8 cellular contexts compared by ENCODE assay signal in the genomic region with DNA sequence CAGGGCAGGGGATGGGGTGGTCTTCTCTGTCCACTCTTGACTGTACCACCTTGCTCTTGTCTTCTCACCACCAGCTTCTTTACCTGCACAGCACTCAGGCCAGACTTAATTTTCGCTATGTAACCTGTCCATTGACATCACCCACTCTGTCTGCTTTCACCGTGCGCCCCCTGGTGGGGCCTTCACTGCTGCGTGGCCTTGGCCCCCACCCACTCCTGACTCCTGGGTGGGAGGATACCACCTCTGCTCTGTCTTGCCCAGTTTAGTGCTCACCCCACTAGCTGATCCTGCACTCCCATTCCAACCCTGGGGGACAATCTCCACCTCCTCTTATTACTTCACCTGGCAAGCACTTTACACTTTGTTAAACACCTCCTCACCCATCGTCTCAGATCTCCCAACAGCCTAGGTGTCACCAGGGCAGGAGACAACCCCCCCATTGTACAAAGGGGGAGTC. TPM values are rescaled to one million over a fixed set of nuclear protein-coding genes. Genes with fewer than 3 reads are reported as not detected.
DNase-seq lines count a peak whose midpoint lies in the region; ATAC-seq, FAIRE-seq and TF ChIP-seq lines count a peak whose summit lies in the region.

No MANE protein-coding gene starts in this region.

- intact Hi-C loops in endothelial cell of umbilical vein (cut with micrococcal nuclease), result loop anchor here (1.0 to 10.0 kb wide), 3 partner anchors 29 to 410 kb away; no protein-coding TSS in a partner anchor

- peak overlapping the region in 2 of 10 donors; percentile 1 to 3 for H3K4me3 Mint-ChIP-seq in naive thymus-derived CD8-positive, alpha-beta T cell

- no peak overlapping the region for H3K27ac ChIP-seq in endothelial cell of umbilical vein (ENCODE audit: insufficient read depth, low read depth, low read length)

- peaks cover 2 to 19% (median 13%) of the 10 kb centered on the region in 4 donors for H3K4me1 Mint-ChIP-seq in naive thymus-derived CD8-positive, alpha-beta T cell

- no peaks in the 10 kb centered on the region for H3K36me3 Mint-ChIP-seq in naive thymus-derived CD8-positive, alpha-beta T cell

- H3K9me3 ChIP-seq in endothelial cell of umbilical vein (replicated peaks; ENCODE audit: control insufficient read depth, insufficient read depth, low read length), result no peaks in the 10 kb centered on the region

- peak; percentile 77 to 89 for TF ChIP-seq CTCF in endothelial cell of umbilical vein (IDR thresholded peaks at IDR 0.05; ENCODE audit: extremely low read depth in 1 of 2, insufficient read depth in 1 of 2, low read depth in 1 of 2, low read length in 2 of 2)

- H3K27ac Mint-ChIP-seq in naive thymus-derived CD8-positive, alpha-beta T cell, result peak overlapping the region in 1 of 10 donors; percentile 10

- no peaks in the 10 kb centered on the region for H3K36me3 ChIP-seq in endothelial cell of umbilical vein (ENCODE audit: control insufficient read depth in 2 of 2, extremely low read depth in 1 of 2, insufficient read depth in 2 of 2, low read length in 2 of 2)

- no peaks in the 10 kb centered on the region for H3K9me3 Mint-ChIP-seq in naive thymus-derived CD8-positive, alpha-beta T cell

- peak; percentile 89 for FAIRE-seq in GM12892 (lab: Jason Lieb, UNC)
- FAIRE-seq in endothelial cell of umbilical vein (lab: Jason Lieb, UNC), result peak; percentile 54

- no peak overlapping the region for H3K9ac ChIP-seq in endothelial cell of umbilical vein (replicated peaks; ENCODE audit: extremely low read depth, insufficient read depth, low read length)

- H3K27me3 Mint-ChIP-seq in naive thymus-derived CD8-positive, alpha-beta T cell, result peaks cover 18 to 81% (median 43%) of the 10 kb centered on the region in 5 donors

- no peak overlapping the region for H3K4me2 ChIP-seq in endothelial cell of umbilical vein (ENCODE audit: insufficient read depth, low read length)

- peak; percentile 69 for DNase-seq in GM12892 (ENCODE audit: insufficient read length)
- DNase-seq in NCI-H526 (lab: John Stamatoyannopoulos, UW), result peak; percentile 11 to 74
- peak; percentile 92 for DNase-seq in activated CD8-positive, alpha-beta memory T cell treated with anti-CD3 and anti-CD28 coated beads for 24 hours
- DNase-seq in endothelial cell of umbilical vein (ENCODE audit: low read depth, low spot score), result peak; percentile 56
- DNase-seq in naive thymus-derived CD8-positive, alpha-beta T cell, result peak; percentile 59 to 88 (median 78)
- peak; percentile 71 for DNase-seq in stimulated activated naive CD4-positive, alpha-beta T cell treated with Interleukin-2 at 50 U/mL for 16 hours (lab: John Stamatoyannopoulos, UW)
- DNase-seq in NCI-H1105 (lab: John Stamatoyannopoulos, UW), result no peak

- dilution Hi-C loops in endothelial cell of umbilical vein (cut with MboI; ENCODE audit: extremely low pct_ligation_motif_present, low sequenced_read_pairs), result no loop called here

- no TSS peak for BruUV-seq in endothelial cell of umbilical vein (replicated peaks; lab: Mats Ljungman, UMichigan)

- H3K9me1 ChIP-seq in endothelial cell of umbilical vein (replicated peaks; ENCODE audit: control insufficient read depth, extremely low read depth, insufficient read depth, low read length), result no peaks in the 10 kb centered on the region

- no peaks in the 10 kb centered on the region for H4K20me1 ChIP-seq in endothelial cell of umbilical vein (replicated peaks; ENCODE audit: control insufficient read depth, extremely low read depth, insufficient read depth, low read length)

- no peaks in the 10 kb centered on the region for H3K27me3 ChIP-seq in endothelial cell of umbilical vein (ENCODE audit: control insufficient read depth in 2 of 2, insufficient read depth in 2 of 2, low read length in 2 of 2)

- CTCF ChIA-PET in endothelial cell of umbilical vein (lab: Charles Lee), result interaction anchor here (0.6 to 4.4 kb wide), 22 partner anchors 10 to 231 kb away, joined by 3 to 31 read pairs (median 4); a partner anchor contains a TSS

- peak; percentile 91 to 96 for ATAC-seq in naive thymus-derived CD8-positive, alpha-beta T cell
- ATAC-seq in HG02981 (IDR thresholded peaks at IDR 0.05; ENCODE audit: unreplicated experiment), result no peak

- no peaks in the 10 kb centered on the region for H3K79me2 ChIP-seq in endothelial cell of umbilical vein (ENCODE audit: control insufficient read depth, insufficient read depth, low read length)

- H3K4me3 ChIP-seq in endothelial cell of umbilical vein (replicated peaks in 1 of 3; ENCODE audit: insufficient read depth in 1 of 3, low read depth in 1 of 3, low read length in 3 of 3), result no peak overlapping the region

- TF ChIP-seq POLR2A in GM12892 (IDR thresholded peaks at IDR 0.05; ENCODE audit: low read depth, low read length) (no peak), endothelial cell of umbilical vein (IDR thresholded peaks at IDR 0.05; ENCODE audit: low read depth, low read length) (no peak)

- H2AFZ ChIP-seq in endothelial cell of umbilical vein (ENCODE audit: low read depth, low read length), result no peak overlapping the region

- H3K4me1 ChIP-seq in endothelial cell of umbilical vein (ENCODE audit: control insufficient read depth, extremely low read depth, insufficient read depth, low read length), result peaks cover 6% of the 10 kb centered on the region

- POLR2A ChIA-PET in endothelial cell of umbilical vein (lab: Charles Lee), result interaction anchor here (0.6 kb wide), 1 partner anchor 78 kb away, joined by 3 read pairs; no protein-coding TSS in a partner anchor
- POLR2A ChIA-PET in naive thymus-derived CD8-positive, alpha-beta T cell (lab: Charles Lee), result interaction anchor here (0.7 kb wide), 1 partner anchor 193 kb away, joined by 8 read pairs; no protein-coding TSS in a partner anchor

TF ChIP-seq in endothelial cell of umbilical vein, 7 proteins besides CTCF, POLR2A, EP300 and RAD21:
- TF ChIP-seq POLR2AphosphoS5 (IDR thresholded peaks at IDR 0.05; ENCODE audit: insufficient read depth, low read depth, low read length), result no peak
- TF ChIP-seq, protein P1, sequence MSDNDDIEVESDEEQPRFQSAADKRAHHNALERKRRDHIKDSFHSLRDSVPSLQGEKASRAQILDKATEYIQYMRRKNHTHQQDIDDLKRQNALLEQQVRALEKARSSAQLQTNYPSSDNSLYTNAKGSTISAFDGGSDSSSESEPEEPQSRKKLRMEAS (IDR thresholded peaks at IDR 0.05; ENCODE audit: insufficient read depth, insufficient read length), result no peak
- TF ChIP-seq FOS (IDR thresholded peaks at IDR 0.05; ENCODE audit: borderline replicate concordance, insufficient read depth, low read length), result no peak
- TF ChIP-seq JUN (IDR thresholded peaks at IDR 0.05; ENCODE audit: borderline replicate concordance, insufficient read depth, insufficient read length, low read depth), result no peak
- TF ChIP-seq GATA2 (IDR thresholded peaks at IDR 0.05; ENCODE audit: insufficient read depth, insufficient read length, low read depth, low read length), result no peak
- TF ChIP-seq EZH2 (IDR thresholded peaks at IDR 0.05; ENCODE audit: borderline replicate concordance, low read depth, low read length, severe bottlenecking), result no peak
- no peak for TF ChIP-seq MYC (IDR thresholded peaks at IDR 0.05; ENCODE audit: low read depth, low read length)

RNA-seq across cellular contexts. Expression of a gene that starts 17.7 kb away (rescaled TPM):
- not detected for polyA plus RNA-seq in GM12892 (2012; ENCODE audit: missing spikeins)
- 0.46 and 0.65 TPM in 2 replicates for total RNA-seq in endothelial cell of umbilical vein
- polyA plus RNA-seq in endothelial cell of umbilical vein, result 0.08 TPM in 1 of 2 replicates, not detected in the other
- polyA plus RNA-seq in endothelial cell of umbilical vein (2011; cell fraction: cytosol; rRNA removed), result 0.14 and 0.25 TPM in 2 replicates
- polyA plus RNA-seq in endothelial cell of umbilical vein (2011; cell fraction: nucleus; rRNA removed), result 0.15 and 0.30 TPM in 2 replicates
- 0.17 TPM in 1 of 2 replicates, not detected in the other for polyA plus RNA-seq in endothelial cell of umbilical vein (2012)
- polyA minus RNA-seq in endothelial cell of umbilical vein, result not detected in 2 replicates
- not detected for polyA minus RNA-seq in endothelial cell of umbilical vein (2011; cell fraction: cytosol; rRNA and poly(A)+ RNA removed)
- not detected in 2 replicates for polyA minus RNA-seq in endothelial cell of umbilical vein (2011; cell fraction: nucleus; rRNA and poly(A)+ RNA removed)
- not detected for total RNA-seq in naive thymus-derived CD8-positive, alpha-beta T cell
- not detected for polyA plus RNA-seq in naive thymus-derived CD8-positive, alpha-beta T cell

RNA-seq across cellular contexts. Expression of a gene that starts 32.0 kb away (rescaled TPM):
- 0.47 TPM for polyA plus RNA-seq in GM12892 (2012; ENCODE audit: missing spikeins)
- not detected in 2 replicates for total RNA-seq in endothelial cell of umbilical vein
- polyA plus RNA-seq in endothelial cell of umbilical vein, result not detected in 2 replicates
- not detected in 2 replicates for polyA plus RNA-seq in endothelial cell of umbilical vein (2011; cell fraction: cytosol; rRNA removed)
- not detected in 2 replicates for polyA plus RNA-seq in endothelial cell of umbilical vein (2011; cell fraction: nucleus; rRNA removed)
- not detected in 2 replicates for polyA plus RNA-seq in endothelial cell of umbilical vein (2012)
- polyA minus RNA-seq in endothelial cell of umbilical vein, result not detected in 2 replicates
- polyA minus RNA-seq in endothelial cell of umbilical vein (2011; cell fraction: cytosol; rRNA and poly(A)+ RNA removed), result not detected
- polyA minus RNA-seq in endothelial cell of umbilical vein (2011; cell fraction: nucleus; rRNA and poly(A)+ RNA removed), result not detected in 2 replicates
- total RNA-seq in naive thymus-derived CD8-positive, alpha-beta T cell, result not detected
- polyA plus RNA-seq in naive thymus-derived CD8-positive, alpha-beta T cell, result not detected
